ENCODE assay signal across 27 cellular contexts in genomic region chrX:635428-636192, GRCh38. TPM values are rescaled to one million over a fixed set of nuclear protein-coding genes. Genes with fewer than 3 reads are reported as not detected.
DNase-seq lines count a peak whose midpoint lies in the region; ATAC-seq and TF ChIP-seq lines count a peak whose summit lies in the region.
"Had no signal": no experiment of that assay in that cellular context is flagged by ENCODE, and none has a peak within 500 bp of the region (broad histone marks: within the 10 kb centered on the region; RNA-seq: fewer than 3 reads in every experiment).

No MANE protein-coding gene starts in this region.

- peaks cover 68% of the 10 kb centered on the region for H3K27me3 Mint-ChIP-seq in GM23338 (ENCODE audit: insufficient read depth, low read depth, poor library complexity)

- no peaks in the 10 kb centered on the region for H3K9me2 ChIP-seq in GM23338 (ENCODE audit: insufficient read depth)

- H3K4me1 Mint-ChIP-seq in GM23338 = peaks cover 4% of the 10 kb centered on the region; the same call in 2 of the 3 replicates
- H3K4me1 Mint-ChIP-seq: activated naive CD4-positive, alpha-beta T cell treated with anti-CD3 and anti-CD28 coated beads, Interleukin-2, amount 10 ng/mL, durations not matched to agents 7 days and 5 days had no signal

- H3K4me3 ChIP-seq in GM23338 = peak overlapping the region; percentile 55
- H3K4me3 ChIP-seq in MG63 = peak overlapping the region; percentile 28
- peak overlapping the region; percentile 28; the same call in 1 of the 2 replicates for H3K4me3 ChIP-seq in iPS-18c (ENCODE audit: insufficient read depth, low read depth, low read length)
- H3K4me3 ChIP-seq in osteoblast (ENCODE audit: insufficient read depth, low read length) = peak overlapping the region; percentile 33
- H3K4me3 ChIP-seq: coronary artery, esophagus squamous epithelium, gastroesophageal sphincter, transverse colon had no signal

- H3K36me3 ChIP-seq in GM23338 (ENCODE audit: insufficient read depth) = no peaks in the 10 kb centered on the region
- no peaks in the 10 kb centered on the region for H3K36me3 ChIP-seq in MG63
- no peaks in the 10 kb centered on the region for H3K36me3 ChIP-seq in osteoblast (ENCODE audit: insufficient read depth, low read length)
- H3K36me3 ChIP-seq: esophagus squamous epithelium, gastroesophageal sphincter, transverse colon had no signal

- H3K27me3 ChIP-seq in GM23338 (ENCODE audit: insufficient read depth) = peaks cover 100% of the 10 kb centered on the region
- H3K27me3 ChIP-seq in MG63 = peaks cover 13% of the 10 kb centered on the region
- H3K27me3 ChIP-seq in osteoblast (ENCODE audit: insufficient read depth, low read length) = peaks cover 18% of the 10 kb centered on the region

- H3K4me3 Mint-ChIP-seq in GM23338 = peak overlapping the region; percentile 61
- H3K4me3 Mint-ChIP-seq: activated naive CD4-positive, alpha-beta T cell treated with anti-CD3 and anti-CD28 coated beads, Interleukin-2, amount 10 ng/mL, durations not matched to agents 7 days and 5 days; CD4-positive, CD25-positive, alpha-beta regulatory T cell; mesothelial cell of epicardium; neural crest cell had no signal

- H3K9me3 Mint-ChIP-seq in GM23338 = peaks cover 87% of the 10 kb centered on the region
- H3K9me3 Mint-ChIP-seq: activated naive CD4-positive, alpha-beta T cell treated with anti-CD3 and anti-CD28 coated beads, Interleukin-2, amount 10 ng/mL, durations not matched to agents 7 days and 5 days; mesothelial cell of epicardium; neural crest cell had no signal

- H3K9me3 ChIP-seq in MG63 (no peaks in the 10 kb centered on the region), iPS-18c (ENCODE audit: control insufficient read depth, insufficient read depth, low read length) (peaks cover 21% of the 10 kb centered on the region), osteoblast (ENCODE audit: low read depth, low read length) (no peaks in the 10 kb centered on the region)
- H3K9me3 ChIP-seq: esophagus squamous epithelium, gastroesophageal sphincter, transverse colon had no signal

- peaks cover 54% of the 10 kb centered on the region for H3K4me1 ChIP-seq in GM23338 (ENCODE audit: insufficient read depth)
- H3K4me1 ChIP-seq in osteoblast (ENCODE audit: insufficient read depth, low read length) = no peaks in the 10 kb centered on the region

- no peaks in the 10 kb centered on the region for H3K79me2 ChIP-seq in GM23338 (replicated peaks; ENCODE audit: insufficient read depth)
- no peaks in the 10 kb centered on the region for H3K79me2 ChIP-seq in osteoblast (ENCODE audit: insufficient read depth, low read length)

- H3F3A ChIP-seq in GM23338 (replicated peaks; ENCODE audit: low read depth) = peaks cover 25% of the 10 kb centered on the region

- H2AFZ ChIP-seq in GM23338 = peak overlapping the region; percentile 50
- H2AFZ ChIP-seq in osteoblast (ENCODE audit: low read length) = no peak overlapping the region

- DNase-seq in GM23338 (ENCODE audit: low spot score) = peak; percentile 82
- no peak for DNase-seq in MG63
- DNase-seq in osteoblast (ENCODE audit: insufficient read length, low spot score, missing footprints) = peak; percentile 78
- no peak for DNase-seq in KBM-7
- DNase-seq in dedifferentiated amniotic fluid mesenchymal stem cell (ENCODE audit: extremely low spot score) = no peak
- DNase-seq in NCI-H2171 (lab: John Stamatoyannopoulos, UW) = no peak
- DNase-seq: activated CD4-positive, alpha-beta T cell treated with anti-CD3 and anti-CD28 coated beads for 48 hours; activated naive CD4-positive, alpha-beta T cell treated with anti-CD3 and anti-CD28 coated beads, Interleukin-2, amount 10 ng/mL, durations not matched to agents 7 days and 5 days; CD4-positive, CD25-positive, alpha-beta regulatory T cell; esophagus squamous epithelium; NCI-H1105; NCI-H2081; NCI-H446; NCI-H82; stimulated activated CD8-positive, alpha-beta memory T cell treated with anti-CD3 and anti-CD28 coated beads, Interleukin-4, amount 100 ng/mL, for 48 hours; transverse colon had no signal

- ATAC-seq in GM23338 = peak; percentile 20
- no peak for ATAC-seq in GM21367 (IDR thresholded peaks at IDR 0.05; ENCODE audit: unreplicated experiment)
- ATAC-seq: gastroesophageal sphincter, left lobe of liver had no signal

- H3K27ac ChIP-seq in GM23338 (ENCODE audit: low read depth) (no peak overlapping the region), osteoblast (ENCODE audit: low read depth, low read length) (no peak overlapping the region)
- H3K27ac ChIP-seq: coronary artery, esophagus squamous epithelium, gastroesophageal sphincter, RWPE1, transverse colon had no signal

- in situ Hi-C loops in KBM-7 (cut with MboI; ENCODE audit: low pct_unique_long_range_greater_than_20kb, low sequenced_read_pairs) = no loop called here

- H3K36me3 Mint-ChIP-seq in GM23338 (ENCODE audit: low read depth) = peaks cover 33% of the 10 kb centered on the region
- H3K36me3 Mint-ChIP-seq: activated naive CD4-positive, alpha-beta T cell treated with anti-CD3 and anti-CD28 coated beads, Interleukin-2, amount 10 ng/mL, durations not matched to agents 7 days and 5 days; CD4-positive, CD25-positive, alpha-beta regulatory T cell; mesothelial cell of epicardium had no signal

- peaks cover 24% of the 10 kb centered on the region; the same call in 1 of the 2 replicates for H4K20me1 ChIP-seq in GM23338 (replicated peaks; ENCODE audit: insufficient read depth)
- H4K20me1 ChIP-seq in osteoblast (ENCODE audit: insufficient read depth, low read length) = no peaks in the 10 kb centered on the region

- peak overlapping the region; percentile 81 for H3K4me2 ChIP-seq in GM23338
- no peak overlapping the region for H3K4me2 ChIP-seq in osteoblast (ENCODE audit: insufficient read depth, low read length)

- H3K27ac Mint-ChIP-seq in GM23338 = no peak overlapping the region
- H3K27ac Mint-ChIP-seq: activated naive CD4-positive, alpha-beta T cell treated with anti-CD3 and anti-CD28 coated beads, Interleukin-2, amount 10 ng/mL, durations not matched to agents 7 days and 5 days; CD4-positive, CD25-positive, alpha-beta regulatory T cell; mesothelial cell of epicardium had no signal

- TF ChIP-seq CTCF in GM23338 (conservative IDR thresholded peaks at IDR 0.05; ENCODE audit: low read depth in 2 of 2) (no peak), osteoblast (IDR thresholded peaks at IDR 0.05; ENCODE audit: extremely low read depth, low read depth, low read length) (no peak)

TF ChIP-seq in GM23338, 12 proteins besides CTCF, POLR2A, EP300 and RAD21:
- TF ChIP-seq EZH2phosphoT487 (IDR thresholded peaks at IDR 0.05; ENCODE audit: unreplicated experiment) (no peak), EZH2 (IDR thresholded peaks at IDR 0.05; ENCODE audit: low read depth, unreplicated experiment) (peak; percentile 84), ZNF114 (CRISPR knock-in tag; IDR thresholded peaks at IDR 0.05) (peak; percentile 74; the same call in 1 of the 2 replicates)

RNA-seq across cellular contexts. Expression of gene SHOX, which starts 5.0 kb away (rescaled TPM):
- not detected in 2 replicates for total RNA-seq in GM23338 (2014; rRNA removed; shearing (Covaris generic))
- polyA plus RNA-seq in GM23338 (2016; fragmentation: Nextera tagmentation; extraction: Ambion mirVana) = 0.14 TPM in 1 of 2 replicates, not detected in the other
- not detected in 2 replicates for total RNA-seq in MG63 (2014; rRNA removed; shearing (Covaris generic); ENCODE audit: low replicate concordance)
- total RNA-seq in osteoblast = 11.8 and 13.4 TPM in 2 replicates
- total RNA-seq: CD4-positive, CD25-positive, alpha-beta regulatory T cell; G401; gastroesophageal sphincter; left lobe of liver; mesothelial cell of epicardium; pulmonary artery endothelial cell; T-helper 1 cell treated with Interleukin-12 subunit alpha and Interleukin-12 subunit beta and Interleukin-4 antibody, amounts not matched to agents 30 ng/mL and 1 ng/mL, for 36 hours had no signal
- polyA plus RNA-seq: CD4-positive, CD25-positive, alpha-beta regulatory T cell had no signal

Comparison
In these comparisons a context has a peak if more than half of its experiments do, and no peak if none do; other contexts are left out.
1. DNase-seq: peak in GM23338 (single experiment) and osteoblast (single experiment); none in MG63 (single experiment), KBM-7 (single experiment), dedifferentiated amniotic fluid mesenchymal stem cell (single experiment) and NCI-H2171 (single experiment).
2. RNA of gene SHOX, which starts 5.0 kb away (total RNA-seq): 11.8 to 13.4 TPM in osteoblast; not detected in GM23338 and not detected in MG63; every median in the first group is over 10 times any median in the second.
3. Peak in every context shown above with its lines, with median percentiles within 50 percentile points of each other: H3K4me3 ChIP-seq.